Comparison of ENCODE assay signal across 7 cellular contexts in the genomic region with DNA sequence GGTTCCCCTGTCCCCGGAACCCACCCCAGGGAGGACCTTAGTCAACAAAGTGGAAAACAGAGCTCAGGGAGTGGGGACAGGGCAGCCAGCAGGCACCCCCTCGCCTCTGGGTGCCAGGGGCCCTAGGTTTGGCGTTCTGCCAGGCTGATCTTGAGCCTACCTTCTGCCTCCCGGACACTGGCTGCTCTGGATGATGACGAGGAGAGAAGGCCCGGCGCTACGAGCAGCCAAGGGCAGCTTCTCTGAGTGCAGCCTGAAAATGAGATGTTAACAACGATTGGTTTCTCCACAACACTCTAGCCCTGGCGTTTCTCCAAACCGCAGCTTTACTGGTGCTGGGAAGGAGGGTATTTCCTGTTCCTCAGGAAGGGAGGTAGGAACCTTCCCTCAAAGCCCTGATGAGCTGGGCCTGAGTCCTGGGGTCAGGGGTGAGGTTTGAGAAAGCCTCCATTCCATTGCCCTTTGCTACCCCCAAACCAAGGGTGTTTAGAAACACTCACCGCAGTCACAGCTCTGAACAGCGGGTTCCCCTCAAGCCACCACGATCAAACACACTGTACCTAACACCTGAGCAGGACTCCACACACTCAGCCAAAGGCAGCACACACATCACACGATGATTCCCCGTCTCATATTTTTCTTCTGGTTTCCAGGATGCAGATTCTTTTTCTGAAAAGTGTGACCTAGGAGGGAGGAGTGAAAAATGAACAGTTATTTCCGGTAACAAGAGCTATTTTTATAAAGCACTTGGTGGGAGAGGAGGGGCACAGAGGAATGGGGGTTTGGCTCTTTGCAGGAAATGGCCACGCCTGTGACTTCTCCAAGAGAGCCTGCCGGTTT. TPM values are rescaled to one million over a fixed set of nuclear protein-coding genes. Genes with fewer than 3 reads are reported as not detected.
DNase-seq lines count a peak whose midpoint lies in the region; ATAC-seq lines count a peak whose summit lies in the region.

A gene (minus strand): TSS at position 709 of the 840 bp plus-strand sequence. CDS start 1,054 bp downstream, outside the sequence.

- peak; percentile 62 for ATAC-seq in GM18498 (IDR thresholded peaks at IDR 0.05; ENCODE audit: unreplicated experiment)
- ATAC-seq in HG02763 (IDR thresholded peaks at IDR 0.05; ENCODE audit: unreplicated experiment) = no peak

- DNase-seq in HT1080 (ENCODE audit: low read depth) (peak; percentile 99), SHP77 treated with DMSO at 0.1 percent for 48 hours (lab: John Stamatoyannopoulos, UW) (peak; percentile 89), glomerular visceral epithelial cell (ENCODE audit: extremely low spot score) (peak; percentile 99), pulmonary artery endothelial cell (ENCODE audit: low read depth, low spot score) (peak; percentile 71)
- DNase-seq in activated naive CD4-positive, alpha-beta T cell treated with anti-CD3 and anti-CD28 coated beads, Interleukin-2, amount 50 U/mL, for 16 hours = peak; percentile 43

RNA-seq across cellular contexts. Expression of the gene that starts here (rescaled TPM):
- total RNA-seq in HT1080 (2014; rRNA removed; shearing (Covaris generic)) = 38.7 and 55.8 TPM in 2 replicates
- 60.9 and 62.1 TPM in 2 replicates for polyA plus RNA-seq in HT1080 (2015; cell fraction: cytosol; rRNA removed)
- polyA plus RNA-seq in HT1080 (2015; cell fraction: nucleus; rRNA removed) = 133 and 146 TPM in 2 replicates
- 89.4 and 92.2 TPM in 2 replicates for total RNA-seq in pulmonary artery endothelial cell

Comparison
In these comparisons a context has a peak if more than half of its experiments do, and no peak if none do; other contexts are left out.
1. DNase-seq: peak in every context shown above with its lines; median percentile 99 in HT1080; 99 in glomerular visceral epithelial cell; 89 in SHP77 treated with DMSO at 0.1 percent for 48 hours; 71 in pulmonary artery endothelial cell; 43 in activated naive CD4-positive, alpha-beta T cell treated with anti-CD3 and anti-CD28 coated beads, Interleukin-2, amount 50 U/mL, for 16 hours.